In the genomic region with DNA sequence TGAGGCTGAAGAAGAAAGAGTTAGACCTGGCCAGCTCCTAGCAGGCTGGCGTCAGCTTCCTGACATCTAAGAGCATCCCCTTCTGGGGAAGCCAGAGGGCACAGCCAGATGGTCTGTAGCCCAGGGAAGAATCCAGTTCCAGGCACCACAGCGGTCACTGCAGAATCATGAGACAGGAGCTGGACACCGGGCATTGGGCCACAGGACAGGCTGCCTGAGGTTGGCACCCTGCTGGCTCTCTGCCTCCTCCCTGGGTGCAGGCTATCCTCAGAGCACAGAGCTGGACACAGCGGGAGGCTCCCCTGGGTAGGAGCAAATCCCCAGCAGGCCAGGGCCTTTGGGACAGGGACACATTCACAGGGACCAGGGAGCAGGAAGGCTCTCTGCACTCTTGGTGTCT, we compare ENCODE assay signal across 31 cellular contexts. TPM values are rescaled to one million over a fixed set of nuclear protein-coding genes. Genes with fewer than 3 reads are reported as not detected.
DNase-seq lines count a peak whose midpoint lies in the region; ATAC-seq and TF ChIP-seq lines count a peak whose summit lies in the region.
"Had no signal": no experiment of that assay in that cellular context is flagged by ENCODE, and none has a peak within 500 bp of the region (broad histone marks: within the 10 kb centered on the region; RNA-seq: fewer than 3 reads in every experiment).

No MANE protein-coding gene starts in this region.

- no peak for TF ChIP-seq POLR2A in adrenal gland (IDR thresholded peaks at IDR 0.05)

- peaks cover 0 to 13% of the 10 kb centered on the region in 2 donors for H3K4me1 ChIP-seq in adrenal gland (replicated peaks in 1 of 2)
- H3K4me1 ChIP-seq: parathyroid adenoma had no signal

- no peak overlapping the region for H3K4me3 ChIP-seq in adrenal gland
- H3K4me3 ChIP-seq: BLaER1 treated with 17β-estradiol and CSF1 and Interleukin-3, amounts not matched to agents 10 nM and 100 nM; cardiac muscle cell; lung; SJSA1; upper lobe of left lung had no signal

- H3K27ac ChIP-seq in caudate nucleus (ENCODE audit: low read depth, low read length) (peak overlapping the region; percentile 63), substantia nigra (ENCODE audit: low read depth, low read length, poor library complexity, severe bottlenecking) (peak overlapping the region; percentile 67), adrenal gland (no peak overlapping the region)
- H3K27ac ChIP-seq: BLaER1 treated with 17β-estradiol and CSF1 and Interleukin-3, amounts not matched to agents 10 nM and 100 nM; cardiac muscle cell; parathyroid adenoma; SJSA1; upper lobe of left lung had no signal

- no peak for TF ChIP-seq CTCF in adrenal gland (IDR thresholded peaks at IDR 0.05)

- intact Hi-C loops in Right ventricle myocardium superior (cut with DNase I) = no loop called here
- intact Hi-C loops in adrenal gland (cut with DNase I) = loop anchor here in 1 of 2 donors (5.0 kb wide), 1 partner anchor 78 kb away; no protein-coding TSS in a partner anchor

- H3K9me3 ChIP-seq in adrenal gland (replicated peaks in 1 of 3) = no peaks in the 10 kb centered on the region
- H3K9me3 ChIP-seq: BLaER1 treated with 17β-estradiol and CSF1 and Interleukin-3, amounts not matched to agents 10 nM and 100 nM; SJSA1; upper lobe of left lung had no signal

- no peaks in the 10 kb centered on the region for H3K27me3 ChIP-seq in adrenal gland
- H3K27me3 ChIP-seq: BLaER1 treated with 17β-estradiol and CSF1 and Interleukin-3, amounts not matched to agents 10 nM and 100 nM; cardiac muscle cell; SJSA1; upper lobe of left lung had no signal

- 85 to 94% (median 90%) methylated on average over 2 to 4 of the region's 4 CpGs for WGBS in adrenal gland, 4 donors

- peak; percentile 55 for ATAC-seq in Right ventricle myocardium superior (ENCODE audit: poor library complexity)
- ATAC-seq in HG03439 (IDR thresholded peaks at IDR 0.05; ENCODE audit: unreplicated experiment) = no peak

- DNase-seq in caudate nucleus (lab: John Stamatoyannopoulos, UW) = peak in 3 of 61 donors; percentile 13 to 37 (median 22)
- no peak for DNase-seq in Right ventricle myocardium superior
- DNase-seq in myocyte (ENCODE audit: low read depth) = peak; percentile 86
- peak in 30 of 49 donors; percentile 22 to 77 (median 54) for DNase-seq in substantia nigra (lab: John Stamatoyannopoulos, UW)
- no peak for DNase-seq in amniotic stem cell (lab: John Stamatoyannopoulos, UW)
- no peak for DNase-seq in NCI-H1436 (lab: John Stamatoyannopoulos, UW)
- no peak for DNase-seq in adrenal gland
- DNase-seq: activated CD4-positive, alpha-beta T cell treated with anti-CD3 and anti-CD28 coated beads for 48 hours; activated CD8-positive, alpha-beta memory T cell treated with anti-CD3 and anti-CD28 coated beads for 24 hours; activated effector memory CD4-positive, alpha-beta T cell treated with Interleukin-2 at 50 U/mL for 16 hours; activated T-cell treated with anti-CD3 and anti-CD28 coated beads, Interleukin-2, amount 50 U/mL, for 1 hour; DMS53; H9; Kasumi-1; kidney; MV-4-11; NCI-H146; NCI-H2107; stimulated activated CD4-positive, alpha-beta T cell treated with anti-CD3 and anti-CD28 coated beads, Interleukin-12 subunit alpha, Interleukin-12 subunit beta, amount 100 ng/mL, for 4 hours; stimulated activated CD4-positive, alpha-beta T cell treated with anti-CD3 and anti-CD28 coated beads, Interleukin-4, amount 100 ng/mL, for 4 hours; T-helper 9 cell; upper lobe of left lung had no signal

- H3K36me3 ChIP-seq in adrenal gland (replicated peaks in 1 of 2) = no peaks in the 10 kb centered on the region
- H3K36me3 ChIP-seq: BLaER1 treated with 17β-estradiol and CSF1 and Interleukin-3, amounts not matched to agents 10 nM and 100 nM; cardiac muscle cell; SJSA1; upper lobe of left lung had no signal

RNA-seq across cellular contexts. Expression of a gene that starts 19.8 kb away (rescaled TPM):
- total RNA-seq in Right ventricle myocardium superior (25.8 TPM), myocyte (7.2 and 8.3 TPM in 2 replicates), adrenal gland (10 to 100 TPM in 3 of 8 donors, 1 to 10 TPM in 5; 3.3 to 44.0 (median 7.3) TPM)
- 3.1 TPM for polyA plus RNA-seq in myocyte (2012)
- polyA plus RNA-seq in adrenal gland = 10 to 100 TPM in 1 of 3 donors, 1 to 10 TPM in 1, under 1 TPM in 1; 0.88 to 10.1 (median 6.4) TPM

RNA-seq across cellular contexts. Expression of a gene that starts 39.9 kb away (rescaled TPM):
- 1.7 TPM for total RNA-seq in Right ventricle myocardium superior
- total RNA-seq in myocyte = 1.4 TPM in 1 of 2 replicates, not detected in the other
- polyA plus RNA-seq in myocyte (2012) = 0.14 TPM
- 1 to 10 TPM in 5 of 8 donors, under 1 TPM in 2, not detected in 1; 0.60 to 2.9 (median 1.3) TPM for total RNA-seq in adrenal gland
- polyA plus RNA-seq in adrenal gland = 1 to 10 TPM in 2 of 3 donors, under 1 TPM in 1; 0.82 to 6.7 (median 1.8) TPM
- total RNA-seq: astrocyte, cardiac muscle cell, H9, SJSA1 had no signal
- polyA plus RNA-seq: AG04450, cardiac muscle cell, neural cell had no signal

Comparison
In these comparisons a context has a peak if more than half of its experiments do, and no peak if none do; other contexts are left out.
1. DNase-seq: peak in myocyte (single experiment) and substantia nigra (30 of 49); none in Right ventricle myocardium superior (single experiment), amniotic stem cell (single experiment), NCI-H1436 (single experiment) and adrenal gland (0 of 7).
2. H3K27ac ChIP-seq: peak in caudate nucleus (single experiment) and substantia nigra (single experiment); none in adrenal gland (0 of 5).